8 cellular contexts compared by ENCODE assay signal in genomic region chr7:74449809-74450397, GRCh38. TPM values are rescaled to one million over a fixed set of nuclear protein-coding genes. Genes with fewer than 3 reads are reported as not detected.
DNase-seq lines count a peak whose midpoint lies in the region; ATAC-seq and TF ChIP-seq lines count a peak whose summit lies in the region.

No MANE protein-coding gene starts in this region.

- H3K4me3 ChIP-seq in Karpas-422 (ENCODE audit: low read length) (no peak overlapping the region), astrocyte of the spinal cord (ENCODE audit: low read depth, low read length) (no peak overlapping the region)

- DNase-seq in EH (ENCODE audit: low read depth) (peak; percentile 63), Karpas-422 (peak; percentile 88), T-helper 9 cell (peak; percentile 68), astrocyte of the spinal cord (ENCODE audit: low read depth, low spot score) (no peak), iPS-NIHi11 (ENCODE audit: low spot score) (peak; percentile 84)
- peak; percentile 65 for DNase-seq in stimulated activated CD4-positive, alpha-beta T cell treated with anti-CD3 and anti-CD28 coated beads, Interleukin-1b, Interleukin-23, amount 100 ng/mL, for 48 hours

- no peak overlapping the region for H3K27ac ChIP-seq in Karpas-422 (ENCODE audit: low read length)

- H2AFZ ChIP-seq in Karpas-422 (ENCODE audit: low read length): no peak overlapping the region

- no peaks in the 10 kb centered on the region for H3K36me3 ChIP-seq in Karpas-422 (ENCODE audit: insufficient read depth, low read length)

- no peaks in the 10 kb centered on the region for H3K9me3 ChIP-seq in Karpas-422 (ENCODE audit: low read length)

- H3K27me3 ChIP-seq in Karpas-422 (ENCODE audit: low read length): no peaks in the 10 kb centered on the region

- H3K4me2 ChIP-seq in Karpas-422 (ENCODE audit: low read depth, low read length, poor library complexity, severe bottlenecking): no peak overlapping the region

- no peaks in the 10 kb centered on the region for H3K4me1 ChIP-seq in Karpas-422 (ENCODE audit: low read length)

- no peak overlapping the region for H3K9ac ChIP-seq in Karpas-422 (ENCODE audit: low read length)

- no peaks in the 10 kb centered on the region for H3K79me2 ChIP-seq in Karpas-422 (ENCODE audit: low read length)

- TF ChIP-seq CTCF in astrocyte of the spinal cord (IDR thresholded peaks at IDR 0.05; ENCODE audit: low read depth, low read length): peak; percentile 82

- in situ Hi-C loops in astrocyte of the spinal cord (cut with HindIII; ENCODE audit: low sequenced_read_pairs): no loop called here

- no peaks in the 10 kb centered on the region for H3K9me2 ChIP-seq in Karpas-422 (replicated peaks; ENCODE audit: insufficient read depth, low read length)

- ATAC-seq in GM21381 (IDR thresholded peaks at IDR 0.05; ENCODE audit: unreplicated experiment): no peak
- ATAC-seq in GM19455 (IDR thresholded peaks at IDR 0.05; ENCODE audit: unreplicated experiment): no peak

- H4K20me1 ChIP-seq in Karpas-422 (ENCODE audit: insufficient read depth, low read depth, low read length): no peaks in the 10 kb centered on the region

RNA-seq across cellular contexts. Expression of gene GTF2IRD1, which starts 3.8 kb away (rescaled TPM):
- total RNA-seq in Karpas-422 (2014; rRNA removed; shearing (Covaris generic); ENCODE audit: low replicate concordance): not detected in 2 replicates
